Comparison of ENCODE assay signal across 1 cellular context in genomic region chr17:21375757-21376584, GRCh38.
TF ChIP-seq lines count a peak whose summit lies in the region.

Gene KCNJ12 (plus strand): TSS chr17:21376357. CDS start chr17:21415343, 38,986 bp downstream.

TF ChIP-seq in HEK293, 187 proteins besides CTCF, POLR2A, EP300 and RAD21 (continued from another document and continues in another):
- TF ChIP-seq, protein P1, sequence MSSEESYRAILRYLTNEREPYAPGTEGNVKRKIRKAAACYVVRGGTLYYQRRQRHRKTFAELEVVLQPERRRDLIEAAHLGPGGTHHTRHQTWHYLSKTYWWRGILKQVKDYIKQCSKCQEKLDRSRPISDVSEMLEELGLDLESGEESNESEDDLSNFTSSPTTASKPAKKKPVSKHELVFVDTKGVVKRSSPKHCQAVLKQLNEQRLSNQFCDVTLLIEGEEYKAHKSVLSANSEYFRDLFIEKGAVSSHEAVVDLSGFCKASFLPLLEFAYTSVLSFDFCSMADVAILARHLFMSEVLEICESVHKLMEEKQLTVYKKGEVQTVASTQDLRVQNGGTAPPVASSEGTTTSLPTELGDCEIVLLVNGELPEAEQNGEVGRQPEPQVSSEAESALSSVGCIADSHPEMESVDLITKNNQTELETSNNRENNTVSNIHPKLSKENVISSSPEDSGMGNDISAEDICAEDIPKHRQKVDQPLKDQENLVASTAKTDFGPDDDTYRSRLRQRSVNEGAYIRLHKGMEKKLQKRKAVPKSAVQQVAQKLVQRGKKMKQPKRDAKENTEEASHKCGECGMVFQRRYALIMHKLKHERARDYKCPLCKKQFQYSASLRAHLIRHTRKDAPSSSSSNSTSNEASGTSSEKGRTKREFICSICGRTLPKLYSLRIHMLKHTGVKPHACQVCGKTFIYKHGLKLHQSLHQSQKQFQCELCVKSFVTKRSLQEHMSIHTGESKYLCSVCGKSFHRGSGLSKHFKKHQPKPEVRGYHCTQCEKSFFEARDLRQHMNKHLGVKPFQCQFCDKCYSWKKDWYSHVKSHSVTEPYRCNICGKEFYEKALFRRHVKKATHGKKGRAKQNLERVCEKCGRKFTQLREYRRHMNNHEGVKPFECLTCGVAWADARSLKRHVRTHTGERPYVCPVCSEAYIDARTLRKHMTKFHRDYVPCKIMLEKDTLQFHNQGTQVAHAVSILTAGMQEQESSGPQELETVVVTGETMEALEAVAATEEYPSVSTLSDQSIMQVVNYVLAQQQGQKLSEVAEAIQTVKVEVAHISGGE (tag by site-specific recombination; conservative IDR thresholded peaks at IDR 0.05; ENCODE audit: low read depth) = no peak
- TF ChIP-seq, protein P2, sequence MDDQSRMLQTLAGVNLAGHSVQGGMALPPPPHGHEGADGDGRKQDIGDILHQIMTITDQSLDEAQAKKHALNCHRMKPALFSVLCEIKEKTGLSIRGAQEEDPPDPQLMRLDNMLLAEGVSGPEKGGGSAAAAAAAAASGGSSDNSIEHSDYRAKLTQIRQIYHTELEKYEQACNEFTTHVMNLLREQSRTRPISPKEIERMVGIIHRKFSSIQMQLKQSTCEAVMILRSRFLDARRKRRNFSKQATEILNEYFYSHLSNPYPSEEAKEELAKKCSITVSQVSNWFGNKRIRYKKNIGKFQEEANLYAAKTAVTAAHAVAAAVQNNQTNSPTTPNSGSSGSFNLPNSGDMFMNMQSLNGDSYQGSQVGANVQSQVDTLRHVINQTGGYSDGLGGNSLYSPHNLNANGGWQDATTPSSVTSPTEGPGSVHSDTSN (CRISPR knock-in tag; IDR thresholded peaks at IDR 0.05) = no peak
- TF ChIP-seq ZNF600 (tag by site-specific recombination; IDR thresholded peaks at IDR 0.05) = no peak
- no peak for TF ChIP-seq ZFP3 (tag by site-specific recombination; IDR thresholded peaks at IDR 0.05; ENCODE audit: low read depth)
- TF ChIP-seq PATZ1 (tag by site-specific recombination; IDR thresholded peaks at IDR 0.05) = 0 out of 2 replicates have a peak, but pooled peaks have one; percentile 66
- TF ChIP-seq ZNF558 (tag by site-specific recombination; IDR thresholded peaks at IDR 0.05) = no peak
- 0 out of 2 replicates have a peak, but pooled peaks have one; percentile 32 for TF ChIP-seq ZNF335 (tag by site-specific recombination; conservative IDR thresholded peaks at IDR 0.05)
- TF ChIP-seq ZNF626 (tag by site-specific recombination; IDR thresholded peaks at IDR 0.05) = no peak
- TF ChIP-seq ZNF777 (tag by site-specific recombination; IDR thresholded peaks at IDR 0.05; ENCODE audit: borderline replicate concordance) = no peak
- peak; percentile 47; the same call in 1 of the 2 replicates for TF ChIP-seq KLF8 (tag by site-specific recombination; IDR thresholded peaks at IDR 0.05)
- no peak; the same call in 1 of the 2 replicates for TF ChIP-seq GLIS1 (tag by site-specific recombination; IDR thresholded peaks at IDR 0.05)
- TF ChIP-seq KLF1 (tag by site-specific recombination; IDR thresholded peaks at IDR 0.05) = no peak
- TF ChIP-seq MEIS1 (CRISPR knock-in tag; IDR thresholded peaks at IDR 0.05; ENCODE audit: borderline replicate concordance) = no peak
- TF ChIP-seq ZIC2 (tag by site-specific recombination; IDR thresholded peaks at IDR 0.05) = peak; percentile 34; the same call in 1 of the 2 replicates
- no peak for TF ChIP-seq ZBTB49 (tag by site-specific recombination; IDR thresholded peaks at IDR 0.05; ENCODE audit: low read depth)
- TF ChIP-seq ZNF362 (tag by site-specific recombination; IDR thresholded peaks at IDR 0.05) = no peak
- TF ChIP-seq, protein P3, sequence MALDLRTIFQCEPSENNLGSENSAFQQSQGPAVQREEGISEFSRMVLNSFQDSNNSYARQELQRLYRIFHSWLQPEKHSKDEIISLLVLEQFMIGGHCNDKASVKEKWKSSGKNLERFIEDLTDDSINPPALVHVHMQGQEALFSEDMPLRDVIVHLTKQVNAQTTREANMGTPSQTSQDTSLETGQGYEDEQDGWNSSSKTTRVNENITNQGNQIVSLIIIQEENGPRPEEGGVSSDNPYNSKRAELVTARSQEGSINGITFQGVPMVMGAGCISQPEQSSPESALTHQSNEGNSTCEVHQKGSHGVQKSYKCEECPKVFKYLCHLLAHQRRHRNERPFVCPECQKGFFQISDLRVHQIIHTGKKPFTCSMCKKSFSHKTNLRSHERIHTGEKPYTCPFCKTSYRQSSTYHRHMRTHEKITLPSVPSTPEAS (tag by site-specific recombination; IDR thresholded peaks at IDR 0.05) = peak; percentile 97
- no peak for TF ChIP-seq ZNF248 (tag by site-specific recombination; IDR thresholded peaks at IDR 0.05)
- no peak for TF ChIP-seq ZFP41 (tag by site-specific recombination; IDR thresholded peaks at IDR 0.05; ENCODE audit: borderline replicate concordance)
- no peak for TF ChIP-seq SP7 (tag by site-specific recombination; IDR thresholded peaks at IDR 0.05)
- no peak for TF ChIP-seq BCL6B (tag by site-specific recombination; IDR thresholded peaks at IDR 0.05)
- TF ChIP-seq ZNF473 (tag by site-specific recombination; IDR thresholded peaks at IDR 0.05) = no peak
- no peak for TF ChIP-seq ZNF596 (tag by site-specific recombination; IDR thresholded peaks at IDR 0.05)
- TF ChIP-seq HOXC10 (CRISPR knock-in tag; IDR thresholded peaks at IDR 0.05) = no peak
- no peak for TF ChIP-seq ZNF416 (tag by site-specific recombination; IDR thresholded peaks at IDR 0.05)
- no peak for TF ChIP-seq GLI4 (tag by site-specific recombination; IDR thresholded peaks at IDR 0.05)
- TF ChIP-seq ZNF18 (tag by site-specific recombination; IDR thresholded peaks at IDR 0.05) = no peak
- 0 out of 2 replicates have a peak, but pooled peaks have one; percentile 8 for TF ChIP-seq EGR2 (tag by site-specific recombination; IDR thresholded peaks at IDR 0.05; ENCODE audit: low read depth)
- TF ChIP-seq, protein P4, sequence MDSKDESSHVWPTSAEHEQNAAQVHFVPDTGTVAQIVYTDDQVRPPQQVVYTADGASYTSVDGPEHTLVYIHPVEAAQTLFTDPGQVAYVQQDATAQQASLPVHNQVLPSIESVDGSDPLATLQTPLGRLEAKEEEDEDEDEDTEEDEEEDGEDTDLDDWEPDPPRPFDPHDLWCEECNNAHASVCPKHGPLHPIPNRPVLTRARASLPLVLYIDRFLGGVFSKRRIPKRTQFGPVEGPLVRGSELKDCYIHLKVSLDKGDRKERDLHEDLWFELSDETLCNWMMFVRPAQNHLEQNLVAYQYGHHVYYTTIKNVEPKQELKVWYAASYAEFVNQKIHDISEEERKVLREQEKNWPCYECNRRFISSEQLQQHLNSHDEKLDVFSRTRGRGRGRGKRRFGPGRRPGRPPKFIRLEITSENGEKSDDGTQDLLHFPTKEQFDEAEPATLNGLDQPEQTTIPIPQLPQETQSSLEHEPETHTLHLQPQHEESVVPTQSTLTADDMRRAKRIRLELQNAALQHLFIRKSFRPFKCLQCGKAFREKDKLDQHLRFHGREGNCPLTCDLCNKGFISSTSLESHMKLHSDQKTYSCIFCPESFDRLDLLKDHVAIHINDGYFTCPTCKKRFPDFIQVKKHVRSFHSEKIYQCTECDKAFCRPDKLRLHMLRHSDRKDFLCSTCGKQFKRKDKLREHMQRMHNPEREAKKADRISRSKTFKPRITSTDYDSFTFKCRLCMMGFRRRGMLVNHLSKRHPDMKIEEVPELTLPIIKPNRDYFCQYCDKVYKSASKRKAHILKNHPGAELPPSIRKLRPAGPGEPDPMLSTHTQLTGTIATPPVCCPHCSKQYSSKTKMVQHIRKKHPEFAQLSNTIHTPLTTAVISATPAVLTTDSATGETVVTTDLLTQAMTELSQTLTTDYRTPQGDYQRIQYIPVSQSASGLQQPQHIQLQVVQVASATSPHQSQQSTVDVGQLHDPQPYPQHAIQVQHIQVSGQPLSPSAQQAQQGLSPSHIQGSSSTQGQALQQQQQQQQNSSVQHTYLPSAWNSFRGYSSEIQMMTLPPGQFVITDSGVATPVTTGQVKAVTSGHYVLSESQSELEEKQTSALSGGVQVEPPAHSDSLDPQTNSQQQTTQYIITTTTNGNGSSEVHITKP (tag by site-specific recombination; IDR thresholded peaks at IDR 0.05) = no peak
- TF ChIP-seq ZNF449 (tag by site-specific recombination; IDR thresholded peaks at IDR 0.05) = no peak
- TF ChIP-seq, protein P5, sequence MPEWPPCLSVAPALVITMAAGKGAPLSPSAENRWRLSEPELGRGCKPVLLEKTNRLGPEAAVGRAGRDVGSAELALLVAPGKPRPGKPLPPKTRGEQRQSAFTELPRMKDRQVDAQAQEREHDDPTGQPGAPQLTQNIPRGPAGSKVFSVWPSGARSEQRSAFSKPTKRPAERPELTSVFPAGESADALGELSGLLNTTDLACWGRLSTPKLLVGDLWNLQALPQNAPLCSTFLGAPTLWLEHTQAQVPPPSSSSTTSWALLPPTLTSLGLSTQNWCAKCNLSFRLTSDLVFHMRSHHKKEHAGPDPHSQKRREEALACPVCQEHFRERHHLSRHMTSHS (tag by site-specific recombination; IDR thresholded peaks at IDR 0.05) = no peak
- no peak for TF ChIP-seq ZNF274 (IDR thresholded peaks at IDR 0.05; ENCODE audit: low read length)
- TF ChIP-seq ZNF274 (tag by site-specific recombination; IDR thresholded peaks at IDR 0.05; ENCODE audit: borderline replicate concordance) = no peak
- no peak for TF ChIP-seq ZNF76 (tag by site-specific recombination; IDR thresholded peaks at IDR 0.05; ENCODE audit: borderline replicate concordance, low read depth)
- no peak for TF ChIP-seq ZNF112 (tag by site-specific recombination; IDR thresholded peaks at IDR 0.05)
